19 cellular contexts compared by ENCODE assay signal in genomic region chr19:54369705-54370433, GRCh38. TPM values are rescaled to one million over a fixed set of nuclear protein-coding genes. Genes with fewer than 3 reads are reported as not detected.
DNase-seq lines count a peak whose midpoint lies in the region; ATAC-seq and TF ChIP-seq lines count a peak whose summit lies in the region.
"Not testable (repeated sequence)": the region's sequence is repeated elsewhere in the genome, so short reads cannot be mapped to it uniquely, and the experiment has no call there.
"Had no signal": no experiment of that assay in that cellular context is flagged by ENCODE, and none has a peak within 500 bp of the region (broad histone marks: within the 10 kb centered on the region; RNA-seq: fewer than 3 reads in every experiment).

No MANE protein-coding gene starts in this region.

- H3K4me1 Mint-ChIP-seq in CD8-positive, alpha-beta memory T cell = peaks cover 67 to 82% (median 79%) of the 10 kb centered on the region in 3 donors
- H3K4me1 Mint-ChIP-seq in T-helper 17 cell (peaks cover 38% of the 10 kb centered on the region), memory B cell (peaks cover 27% of the 10 kb centered on the region)
- peaks cover 67% of the 10 kb centered on the region for H3K4me1 Mint-ChIP-seq in activated T-cell treated with anti-CD3 and anti-CD28 coated beads, Interleukin-2, amount 50 U/mL, for 24 hours (ENCODE audit: low read depth)
- H3K4me1 Mint-ChIP-seq in activated naive CD8-positive, alpha-beta T cell treated with anti-CD3 and anti-CD28 coated beads, Interleukin-2, amount 50 U/mL, for 24 hours = peaks cover 75% of the 10 kb centered on the region
- H3K4me1 Mint-ChIP-seq in stimulated activated effector memory CD8-positive, alpha-beta T cell treated with anti-CD3 and anti-CD28 coated beads, Interleukin-12 subunit alpha, Interleukin-12 subunit beta, amount 100 ng/mL, for 72 hours = peaks cover 55% of the 10 kb centered on the region

- H3K36me3 ChIP-seq in CD8-positive, alpha-beta memory T cell (ENCODE audit: insufficient read depth, low read length); Loucy (ENCODE audit: insufficient read depth, low read length): not testable (repeated sequence)

- peak overlapping the region; percentile 95 for H3K4me2 ChIP-seq in Loucy (ENCODE audit: low read depth, low read length, poor library complexity, severe bottlenecking)

- not testable (repeated sequence) for H2AFZ ChIP-seq in Loucy (ENCODE audit: low read length)

- not testable (repeated sequence) for H3K27ac ChIP-seq in CD8-positive, alpha-beta memory T cell (ENCODE audit: low read depth, low read length)

- H3K9me3 Mint-ChIP-seq in CD8-positive, alpha-beta memory T cell; activated T-cell treated with anti-CD3 and anti-CD28 coated beads, Interleukin-2, amount 50 U/mL, for 24 hours; activated naive CD8-positive, alpha-beta T cell treated with anti-CD3 and anti-CD28 coated beads, Interleukin-2, amount 50 U/mL, for 24 hours; memory B cell; stimulated activated effector memory CD8-positive, alpha-beta T cell treated with anti-CD3 and anti-CD28 coated beads, Interleukin-12 subunit alpha, Interleukin-12 subunit beta, amount 100 ng/mL, for 72 hours: not testable (repeated sequence)

- CTCF ChIA-PET in CD8-positive, alpha-beta memory T cell (lab: Charles Lee) = interaction anchor here (1.0 to 1.3 kb wide), 2 partner anchors 9 to 17 kb away, joined by 3 to 4 read pairs; no protein-coding TSS in a partner anchor

- not testable (repeated sequence) for H3K27me3 Mint-ChIP-seq in CD8-positive, alpha-beta memory T cell; T-helper 17 cell; memory B cell
- H3K27me3 Mint-ChIP-seq in activated T-cell treated with anti-CD3 and anti-CD28 coated beads, Interleukin-2, amount 50 U/mL, for 24 hours = peaks cover 18% of the 10 kb centered on the region
- peaks cover 22% of the 10 kb centered on the region for H3K27me3 Mint-ChIP-seq in activated naive CD8-positive, alpha-beta T cell treated with anti-CD3 and anti-CD28 coated beads, Interleukin-2, amount 50 U/mL, for 24 hours

- H3K27me3 ChIP-seq in CD8-positive, alpha-beta memory T cell (ENCODE audit: insufficient read depth, low read length, poor library complexity, severe bottlenecking); Loucy (ENCODE audit: insufficient read depth, low read length, poor library complexity, severe bottlenecking): not testable (repeated sequence)

- H3K4me1 ChIP-seq in CD8-positive, alpha-beta memory T cell (ENCODE audit: insufficient read depth, low read length) = peaks cover 70% of the 10 kb centered on the region
- H3K4me1 ChIP-seq in Loucy (ENCODE audit: insufficient read depth, low read length, poor library complexity, severe bottlenecking) = peaks cover 62% of the 10 kb centered on the region

- TF ChIP-seq CTCF in Loucy (conservative IDR thresholded peaks at IDR 0.05; ENCODE audit: low read length) = not testable (repeated sequence)

- H3K79me2 ChIP-seq in Loucy (ENCODE audit: insufficient read depth, low read length) = peaks cover 75% of the 10 kb centered on the region

- H3K4me3 ChIP-seq in CD8-positive, alpha-beta memory T cell (ENCODE audit: low read length) = peak overlapping the region; percentile 61
- peak overlapping the region; percentile 74 for H3K4me3 ChIP-seq in Loucy (ENCODE audit: low read length, poor library complexity, severe bottlenecking)

- not testable (repeated sequence) for H3F3A ChIP-seq in Loucy (ENCODE audit: low read depth)

- H3K4me3 Mint-ChIP-seq in CD8-positive, alpha-beta memory T cell = peak overlapping the region; percentile 81 to 94 (median 93)
- H3K4me3 Mint-ChIP-seq in T-helper 17 cell (peak overlapping the region; percentile 90), memory B cell (peak overlapping the region; percentile 87)
- peak overlapping the region; percentile 68 for H3K4me3 Mint-ChIP-seq in activated T-cell treated with anti-CD3 and anti-CD28 coated beads, Interleukin-2, amount 50 U/mL, for 24 hours
- peak overlapping the region; percentile 78 for H3K4me3 Mint-ChIP-seq in activated naive CD8-positive, alpha-beta T cell treated with anti-CD3 and anti-CD28 coated beads, Interleukin-2, amount 50 U/mL, for 24 hours
- H3K4me3 Mint-ChIP-seq in stimulated activated effector memory CD8-positive, alpha-beta T cell treated with anti-CD3 and anti-CD28 coated beads, Interleukin-12 subunit alpha, Interleukin-12 subunit beta, amount 100 ng/mL, for 72 hours = peak overlapping the region; percentile 65

- POLR2A ChIA-PET in CD8-positive, alpha-beta memory T cell (lab: Charles Lee) = interaction anchor here (0.7 kb wide), 1 partner anchor 635 kb away, joined by 3 read pairs; no protein-coding TSS in a partner anchor

- not testable (repeated sequence) for H3K9me3 ChIP-seq in CD8-positive, alpha-beta memory T cell (ENCODE audit: low read length); Loucy (ENCODE audit: insufficient read depth, low read depth, low read length); T-helper 17 cell (ENCODE audit: control insufficient read depth, low read length, poor library complexity, severe bottlenecking)

- peak in 1 of 5 donors; percentile 30 for DNase-seq in CD8-positive, alpha-beta memory T cell
- not testable (repeated sequence) for DNase-seq in T-helper 17 cell; activated T-cell treated with anti-CD3 and anti-CD28 coated beads, Interleukin-2, amount 50 U/mL, for 24 hours; activated naive CD8-positive, alpha-beta T cell treated with anti-CD3 and anti-CD28 coated beads, Interleukin-2, amount 50 U/mL, for 24 hours; memory B cell (ENCODE audit: low spot score in 2 of 2); stimulated activated effector memory CD8-positive, alpha-beta T cell treated with anti-CD3 and anti-CD28 coated beads, Interleukin-12 subunit alpha, Interleukin-12 subunit beta, amount 100 ng/mL, for 72 hours (ENCODE audit: low spot score in 2 of 2)

- ATAC-seq in T-helper 17 cell = peak; percentile 10
- ATAC-seq in activated naive CD8-positive, alpha-beta T cell treated with anti-CD3 and anti-CD28 coated beads, Interleukin-2, amount 50 U/mL, for 24 hours = peak; percentile 7
- ATAC-seq in memory B cell (ENCODE audit: low read depth) = peak; percentile 12
- not testable (repeated sequence) for ATAC-seq in stimulated activated effector memory CD8-positive, alpha-beta T cell treated with anti-CD3 and anti-CD28 coated beads, Interleukin-12 subunit alpha, Interleukin-12 subunit beta, amount 100 ng/mL, for 72 hours

- H3K9me2 ChIP-seq in Loucy (replicated peaks; ENCODE audit: low read depth, low read length) = not testable (repeated sequence)

- H4K20me1 ChIP-seq in Loucy (ENCODE audit: insufficient read depth, low read length, poor library complexity, severe bottlenecking) = not testable (repeated sequence)

- H3K9ac ChIP-seq in Loucy (ENCODE audit: low read depth, low read length, poor library complexity, severe bottlenecking) = peak overlapping the region; percentile 85

- H3K27ac Mint-ChIP-seq in CD8-positive, alpha-beta memory T cell = peak overlapping the region; percentile 80 to 97 (median 90)
- H3K27ac Mint-ChIP-seq in T-helper 17 cell = peak overlapping the region; percentile 86
- peak overlapping the region; percentile 24 for H3K27ac Mint-ChIP-seq in activated T-cell treated with anti-CD3 and anti-CD28 coated beads, Interleukin-2, amount 50 U/mL, for 24 hours
- H3K27ac Mint-ChIP-seq in activated naive CD8-positive, alpha-beta T cell treated with anti-CD3 and anti-CD28 coated beads, Interleukin-2, amount 50 U/mL, for 24 hours = peak overlapping the region; percentile 58
- peak overlapping the region; percentile 72 for H3K27ac Mint-ChIP-seq in memory B cell
- H3K27ac Mint-ChIP-seq in stimulated activated effector memory CD8-positive, alpha-beta T cell treated with anti-CD3 and anti-CD28 coated beads, Interleukin-12 subunit alpha, Interleukin-12 subunit beta, amount 100 ng/mL, for 72 hours = peak overlapping the region; percentile 13

- not testable (repeated sequence) for H3K36me3 Mint-ChIP-seq in CD8-positive, alpha-beta memory T cell; T-helper 17 cell (ENCODE audit: low read depth); activated T-cell treated with anti-CD3 and anti-CD28 coated beads, Interleukin-2, amount 50 U/mL, for 24 hours (ENCODE audit: low read depth); activated naive CD8-positive, alpha-beta T cell treated with anti-CD3 and anti-CD28 coated beads, Interleukin-2, amount 50 U/mL, for 24 hours (ENCODE audit: low read depth); memory B cell; stimulated activated effector memory CD8-positive, alpha-beta T cell treated with anti-CD3 and anti-CD28 coated beads, Interleukin-12 subunit alpha, Interleukin-12 subunit beta, amount 100 ng/mL, for 72 hours

RNA-seq across cellular contexts. Expression of gene LAIR1, which starts 5.1 kb away (rescaled TPM):
- total RNA-seq in CD8-positive, alpha-beta memory T cell = 10 to 100 TPM; 12.9 to 13.1 TPM
- polyA plus RNA-seq in CD8-positive, alpha-beta memory T cell = 110 TPM
- total RNA-seq in T-helper 17 cell = 10 to 100 TPM; 21.5 to 22.2 TPM
- total RNA-seq: endothelial cell of umbilical vein, fibroblast of lung, GM23248, HT-29, myocyte, SK-MEL-5 had no signal
- polyA plus RNA-seq: AG04450, endothelial cell of umbilical vein, fibroblast of lung, GM23248 had no signal

RNA-seq across cellular contexts. Expression of gene LILRA4, which starts 30.9 kb away (rescaled TPM):
- total RNA-seq in CD8-positive, alpha-beta memory T cell = not detected
- polyA plus RNA-seq in CD8-positive, alpha-beta memory T cell = not detected
- total RNA-seq in T-helper 17 cell = under 1 TPM in 1 of 2 donors, not detected in 1; 0.86 TPM
- total RNA-seq: body of pancreas; endothelial cell of umbilical vein; fibroblast of lung; gastroesophageal sphincter; GM23248; hepatocyte; HT-29; left cardiac atrium; myocyte; SK-MEL-5; T-helper 1 cell treated with Interleukin-12 subunit alpha and Interleukin-12 subunit beta and Interleukin-4 antibody, amounts not matched to agents 30 ng/mL and 1 ng/mL, for 36 hours had no signal
- polyA plus RNA-seq: AG04450, endothelial cell of umbilical vein, fibroblast of lung, GM23248, hepatocyte had no signal

RNA-seq across cellular contexts. Expression of gene TTYH1, which starts 45.4 kb away (rescaled TPM):
- under 1 TPM in 1 of 2 experiments, not detected in 1; 0.66 TPM for total RNA-seq in CD8-positive, alpha-beta memory T cell
- not detected for polyA plus RNA-seq in CD8-positive, alpha-beta memory T cell
- not detected for total RNA-seq in T-helper 17 cell
- total RNA-seq: endothelial cell of umbilical vein, fibroblast of lung, GM23248, HT-29, myocyte had no signal
- polyA plus RNA-seq: AG04450, endothelial cell of umbilical vein, fibroblast of lung had no signal

RNA-seq across cellular contexts. Expression of gene LILRA5, which starts 56.9 kb away (rescaled TPM):
- not detected for total RNA-seq in CD8-positive, alpha-beta memory T cell
- polyA plus RNA-seq in CD8-positive, alpha-beta memory T cell = not detected
- total RNA-seq in T-helper 17 cell = 1 to 10 TPM; 1.1 to 3.5 TPM
- total RNA-seq: endothelial cell of umbilical vein; fibroblast of lung; GM23248; hepatocyte; HT-29; myocyte; SK-MEL-5; T-helper 1 cell treated with Interleukin-12 subunit alpha and Interleukin-12 subunit beta and Interleukin-4 antibody, amounts not matched to agents 30 ng/mL and 1 ng/mL, for 36 hours had no signal
- polyA plus RNA-seq: AG04450, endothelial cell of umbilical vein, fibroblast of lung, GM23248, hepatocyte had no signal

Comparison
In these comparisons a context has a peak if more than half of its experiments do, and no peak if none do; other contexts are left out.
1. H3K27ac Mint-ChIP-seq: peak in every context shown above with its lines; median percentile 90 in CD8-positive, alpha-beta memory T cell; 86 in T-helper 17 cell; 72 in memory B cell; 58 in activated naive CD8-positive, alpha-beta T cell treated with anti-CD3 and anti-CD28 coated beads, Interleukin-2, amount 50 U/mL, for 24 hours; 24 in activated T-cell treated with anti-CD3 and anti-CD28 coated beads, Interleukin-2, amount 50 U/mL, for 24 hours; 13 in stimulated activated effector memory CD8-positive, alpha-beta T cell treated with anti-CD3 and anti-CD28 coated beads, Interleukin-12 subunit alpha, Interleukin-12 subunit beta, amount 100 ng/mL, for 72 hours.